In the genomic region with DNA sequence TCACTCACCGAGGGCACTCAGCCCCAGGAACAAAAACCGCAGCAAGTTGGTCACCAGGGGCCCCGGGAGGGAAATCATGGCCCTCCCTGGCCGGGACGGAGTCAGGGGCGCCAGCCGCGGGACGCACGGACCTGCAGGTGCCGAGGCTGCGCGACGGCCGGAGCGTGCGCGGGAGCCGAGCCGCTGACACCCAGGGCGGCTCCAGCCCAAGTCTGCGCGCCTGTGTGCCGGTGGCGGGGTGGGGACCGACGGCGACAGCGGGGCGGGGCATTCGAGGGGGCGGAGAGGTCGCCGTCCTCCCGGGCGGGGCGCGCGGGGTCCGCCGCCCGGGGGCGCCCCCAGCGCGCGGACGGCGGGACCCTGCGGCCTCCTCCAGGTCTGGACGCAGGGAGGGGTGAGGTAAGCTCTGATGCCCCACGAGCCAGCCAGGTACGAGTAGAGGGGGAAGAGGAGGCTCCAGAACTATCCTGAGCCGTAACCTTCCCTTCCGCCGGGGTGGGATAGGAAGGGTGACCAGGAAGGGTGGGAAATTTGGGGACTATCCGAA, we compare ENCODE assay signal across 1 cellular context.
A peak's percentile ranks its signal among the peaks of the same experiment; 100 is the strongest.
TF ChIP-seq lines count a peak whose summit lies in the region.

A gene with protein sequence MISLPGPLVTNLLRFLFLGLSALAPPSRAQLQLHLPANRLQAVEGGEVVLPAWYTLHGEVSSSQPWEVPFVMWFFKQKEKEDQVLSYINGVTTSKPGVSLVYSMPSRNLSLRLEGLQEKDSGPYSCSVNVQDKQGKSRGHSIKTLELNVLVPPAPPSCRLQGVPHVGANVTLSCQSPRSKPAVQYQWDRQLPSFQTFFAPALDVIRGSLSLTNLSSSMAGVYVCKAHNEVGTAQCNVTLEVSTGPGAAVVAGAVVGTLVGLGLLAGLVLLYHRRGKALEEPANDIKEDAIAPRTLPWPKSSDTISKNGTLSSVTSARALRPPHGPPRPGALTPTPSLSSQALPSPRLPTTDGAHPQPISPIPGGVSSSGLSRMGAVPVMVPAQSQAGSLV (minus strand): TSS at position 214 of the 547 bp plus-strand sequence. CDS start 136 bp downstream, at position 78.

TF ChIP-seq in GM12878, 131 proteins besides CTCF, POLR2A, EP300 and RAD21 (continued from another document):
- TF ChIP-seq, protein P1, sequence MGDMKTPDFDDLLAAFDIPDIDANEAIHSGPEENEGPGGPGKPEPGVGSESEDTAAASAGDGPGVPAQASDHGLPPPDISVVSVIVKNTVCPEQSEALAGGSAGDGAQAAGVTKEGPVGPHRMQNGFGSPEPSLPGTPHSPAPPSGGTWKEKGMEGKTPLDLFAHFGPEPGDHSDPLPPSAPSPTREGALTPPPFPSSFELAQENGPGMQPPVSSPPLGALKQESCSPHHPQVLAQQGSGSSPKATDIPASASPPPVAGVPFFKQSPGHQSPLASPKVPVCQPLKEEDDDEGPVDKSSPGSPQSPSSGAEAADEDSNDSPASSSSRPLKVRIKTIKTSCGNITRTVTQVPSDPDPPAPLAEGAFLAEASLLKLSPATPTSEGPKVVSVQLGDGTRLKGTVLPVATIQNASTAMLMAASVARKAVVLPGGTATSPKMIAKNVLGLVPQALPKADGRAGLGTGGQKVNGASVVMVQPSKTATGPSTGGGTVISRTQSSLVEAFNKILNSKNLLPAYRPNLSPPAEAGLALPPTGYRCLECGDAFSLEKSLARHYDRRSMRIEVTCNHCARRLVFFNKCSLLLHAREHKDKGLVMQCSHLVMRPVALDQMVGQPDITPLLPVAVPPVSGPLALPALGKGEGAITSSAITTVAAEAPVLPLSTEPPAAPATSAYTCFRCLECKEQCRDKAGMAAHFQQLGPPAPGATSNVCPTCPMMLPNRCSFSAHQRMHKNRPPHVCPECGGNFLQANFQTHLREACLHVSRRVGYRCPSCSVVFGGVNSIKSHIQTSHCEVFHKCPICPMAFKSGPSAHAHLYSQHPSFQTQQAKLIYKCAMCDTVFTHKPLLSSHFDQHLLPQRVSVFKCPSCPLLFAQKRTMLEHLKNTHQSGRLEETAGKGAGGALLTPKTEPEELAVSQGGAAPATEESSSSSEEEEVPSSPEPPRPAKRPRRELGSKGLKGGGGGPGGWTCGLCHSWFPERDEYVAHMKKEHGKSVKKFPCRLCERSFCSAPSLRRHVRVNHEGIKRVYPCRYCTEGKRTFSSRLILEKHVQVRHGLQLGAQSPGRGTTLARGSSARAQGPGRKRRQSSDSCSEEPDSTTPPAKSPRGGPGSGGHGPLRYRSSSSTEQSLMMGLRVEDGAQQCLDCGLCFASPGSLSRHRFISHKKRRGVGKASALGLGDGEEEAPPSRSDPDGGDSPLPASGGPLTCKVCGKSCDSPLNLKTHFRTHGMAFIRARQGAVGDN (IDR thresholded peaks at IDR 0.05), result no peak
- 0 out of 2 replicates have a peak, but pooled peaks have one; percentile 10 for TF ChIP-seq CBFB (IDR thresholded peaks at IDR 0.05; ENCODE audit: low read depth)
- TF ChIP-seq EGR1 (IDR thresholded peaks at IDR 0.05; ENCODE audit: borderline replicate concordance in 1 of 2, low read depth in 2 of 2, low read length in 2 of 2), result peak in 1 of 2 experiments; percentile 76; a peak in 1 of 3 replicates
- no peak for TF ChIP-seq RAD51 (IDR thresholded peaks at IDR 0.05)
- TF ChIP-seq RB1 (IDR thresholded peaks at IDR 0.05; ENCODE audit: borderline replicate concordance), result peak; percentile 57; the same call in 1 of the 2 replicates
- no peak for TF ChIP-seq CBX3 (IDR thresholded peaks at IDR 0.05; ENCODE audit: borderline replicate concordance, low read depth)
- TF ChIP-seq ZNF207 (IDR thresholded peaks at IDR 0.05; ENCODE audit: borderline replicate concordance), result no peak
- TF ChIP-seq NR2F1 (conservative IDR thresholded peaks at IDR 0.05), result peak; percentile 57; the same call in 1 of the 2 replicates
- TF ChIP-seq SUZ12 (IDR thresholded peaks at IDR 0.05; ENCODE audit: unreplicated experiment), result no peak
- TF ChIP-seq, protein P2, sequence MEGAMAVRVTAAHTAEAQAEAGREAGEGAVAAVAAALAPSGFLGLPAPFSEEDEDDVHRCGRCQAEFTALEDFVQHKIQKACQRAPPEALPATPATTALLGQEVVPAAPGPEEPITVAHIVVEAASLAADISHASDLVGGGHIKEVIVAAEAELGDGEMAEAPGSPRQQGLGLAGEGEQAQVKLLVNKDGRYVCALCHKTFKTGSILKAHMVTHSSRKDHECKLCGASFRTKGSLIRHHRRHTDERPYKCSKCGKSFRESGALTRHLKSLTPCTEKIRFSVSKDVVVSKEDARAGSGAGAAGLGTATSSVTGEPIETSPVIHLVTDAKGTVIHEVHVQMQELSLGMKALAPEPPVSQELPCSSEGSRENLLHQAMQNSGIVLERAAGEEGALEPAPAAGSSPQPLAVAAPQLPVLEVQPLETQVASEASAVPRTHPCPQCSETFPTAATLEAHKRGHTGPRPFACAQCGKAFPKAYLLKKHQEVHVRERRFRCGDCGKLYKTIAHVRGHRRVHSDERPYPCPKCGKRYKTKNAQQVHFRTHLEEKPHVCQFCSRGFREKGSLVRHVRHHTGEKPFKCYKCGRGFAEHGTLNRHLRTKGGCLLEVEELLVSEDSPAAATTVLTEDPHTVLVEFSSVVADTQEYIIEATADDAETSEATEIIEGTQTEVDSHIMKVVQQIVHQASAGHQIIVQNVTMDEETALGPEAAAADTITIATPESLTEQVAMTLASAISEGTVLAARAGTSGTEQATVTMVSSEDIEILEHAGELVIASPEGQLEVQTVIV (IDR thresholded peaks at IDR 0.05; ENCODE audit: borderline replicate concordance, partially characterized antibody), result no peak
- no peak for TF ChIP-seq ZBED1 (IDR thresholded peaks at IDR 0.05; ENCODE audit: borderline replicate concordance)
- TF ChIP-seq, protein P3, sequence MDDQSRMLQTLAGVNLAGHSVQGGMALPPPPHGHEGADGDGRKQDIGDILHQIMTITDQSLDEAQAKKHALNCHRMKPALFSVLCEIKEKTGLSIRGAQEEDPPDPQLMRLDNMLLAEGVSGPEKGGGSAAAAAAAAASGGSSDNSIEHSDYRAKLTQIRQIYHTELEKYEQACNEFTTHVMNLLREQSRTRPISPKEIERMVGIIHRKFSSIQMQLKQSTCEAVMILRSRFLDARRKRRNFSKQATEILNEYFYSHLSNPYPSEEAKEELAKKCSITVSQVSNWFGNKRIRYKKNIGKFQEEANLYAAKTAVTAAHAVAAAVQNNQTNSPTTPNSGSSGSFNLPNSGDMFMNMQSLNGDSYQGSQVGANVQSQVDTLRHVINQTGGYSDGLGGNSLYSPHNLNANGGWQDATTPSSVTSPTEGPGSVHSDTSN (IDR thresholded peaks at IDR 0.05; ENCODE audit: insufficient replicate concordance, low read depth, low read length), result no peak
- no peak for TF ChIP-seq MTA2 (IDR thresholded peaks at IDR 0.05; ENCODE audit: low read depth)
- TF ChIP-seq CREB1 (IDR thresholded peaks at IDR 0.05; ENCODE audit: low read depth), result no peak
- no peak; the same call in 1 of the 2 replicates for TF ChIP-seq POLR2AphosphoS2 (IDR thresholded peaks at IDR 0.05; ENCODE audit: low read depth, low read length)
- TF ChIP-seq, protein P4, sequence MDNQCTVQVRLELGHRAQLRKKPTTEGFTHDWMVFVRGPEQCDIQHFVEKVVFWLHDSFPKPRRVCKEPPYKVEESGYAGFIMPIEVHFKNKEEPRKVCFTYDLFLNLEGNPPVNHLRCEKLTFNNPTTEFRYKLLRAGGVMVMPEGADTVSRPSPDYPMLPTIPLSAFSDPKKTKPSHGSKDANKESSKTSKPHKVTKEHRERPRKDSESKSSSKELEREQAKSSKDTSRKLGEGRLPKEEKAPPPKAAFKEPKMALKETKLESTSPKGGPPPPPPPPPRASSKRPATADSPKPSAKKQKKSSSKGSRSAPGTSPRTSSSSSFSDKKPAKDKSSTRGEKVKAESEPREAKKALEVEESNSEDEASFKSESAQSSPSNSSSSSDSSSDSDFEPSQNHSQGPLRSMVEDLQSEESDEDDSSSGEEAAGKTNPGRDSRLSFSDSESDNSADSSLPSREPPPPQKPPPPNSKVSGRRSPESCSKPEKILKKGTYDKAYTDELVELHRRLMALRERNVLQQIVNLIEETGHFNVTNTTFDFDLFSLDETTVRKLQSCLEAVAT (IDR thresholded peaks at IDR 0.05), result no peak
- no peak for TF ChIP-seq ZZZ3 (IDR thresholded peaks at IDR 0.05; ENCODE audit: control insufficient read depth, insufficient read length, low read depth)
- TF ChIP-seq BCL11A (IDR thresholded peaks at IDR 0.05; ENCODE audit: low read depth, low read length), result no peak
- no peak for TF ChIP-seq SPI1 (IDR thresholded peaks at IDR 0.05; ENCODE audit: borderline replicate concordance, insufficient read depth, low read depth, low read length)
